In genomic region chrX:132412208-132412607, GRCh38 we compare ENCODE assay signal across 22 cellular contexts.
DNase-seq lines count a peak whose midpoint lies in the region; ATAC-seq and TF ChIP-seq lines count a peak whose summit lies in the region.
"Had no signal": no experiment of that assay in that cellular context is flagged by ENCODE, and none has a peak within 500 bp of the region (broad histone marks: within the 10 kb centered on the region; RNA-seq: fewer than 3 reads in every experiment).

No MANE protein-coding gene starts in this region.

- 29% methylated on average over 7 of the region's 7 CpGs for WGBS in liver

- no peak overlapping the region for H3K27ac Mint-ChIP-seq in stimulated activated naive B cell treated with anti-CD40 and anti-IgM and Interleukin-4, amounts not matched to agents 10 μg/mL and 1 μg/mL and 100 μg/mL, for 72 hours
- H3K27ac Mint-ChIP-seq: activated naive CD4-positive, alpha-beta T cell treated with anti-CD3 and anti-CD28 coated beads, Interleukin-2, amount 50 U/mL, for 24 hours; T-helper 2 cell treated with Interferon-gamma antibody and Interleukin-4, amounts not matched to agents 5 μg/mL and 100 μg/mL, for 36 hours had no signal

- H3K4me3 Mint-ChIP-seq in stimulated activated naive B cell treated with anti-CD40 and anti-IgM and Interleukin-4, amounts not matched to agents 10 μg/mL and 1 μg/mL and 100 μg/mL, for 72 hours = no peak overlapping the region
- H3K4me3 Mint-ChIP-seq: activated naive CD4-positive, alpha-beta T cell treated with anti-CD3 and anti-CD28 coated beads, Interleukin-2, amount 50 U/mL, for 24 hours; CD4-positive, CD25-positive, alpha-beta regulatory T cell; T-helper 2 cell treated with Interferon-gamma antibody and Interleukin-4, amounts not matched to agents 5 μg/mL and 100 μg/mL, for 36 hours had no signal

- H3K27ac ChIP-seq in SJCRH30 = peak overlapping the region; percentile 53
- no peak overlapping the region for H3K27ac ChIP-seq in liver (ENCODE audit: low read depth in 1 of 2, low read length in 2 of 2)
- H3K27ac ChIP-seq: lower lobe of right lung, stomach, transverse colon, WERI-Rb-1 had no signal

- H3K9me3 ChIP-seq in SJCRH30 (replicated peaks) (no peaks in the 10 kb centered on the region), liver (ENCODE audit: control insufficient read depth in 4 of 4, low read length in 3 of 4) (no peaks in the 10 kb centered on the region)
- H3K9me3 ChIP-seq: lower lobe of right lung, stomach, transverse colon had no signal

- H3K9me3 Mint-ChIP-seq in stimulated activated naive B cell treated with anti-CD40 and anti-IgM and Interleukin-4, amounts not matched to agents 10 μg/mL and 1 μg/mL and 100 μg/mL, for 72 hours = no peaks in the 10 kb centered on the region
- H3K9me3 Mint-ChIP-seq: activated naive CD4-positive, alpha-beta T cell treated with anti-CD3 and anti-CD28 coated beads, Interleukin-2, amount 50 U/mL, for 24 hours; CD4-positive, CD25-positive, alpha-beta regulatory T cell; T-helper 2 cell treated with Interferon-gamma antibody and Interleukin-4, amounts not matched to agents 5 μg/mL and 100 μg/mL, for 36 hours had no signal

- H3K9ac ChIP-seq in liver (ENCODE audit: low read depth in 1 of 2, low read length in 2 of 2) = peak overlapping the region; percentile 64

- H3K27me3 Mint-ChIP-seq in stimulated activated naive B cell treated with anti-CD40 and anti-IgM and Interleukin-4, amounts not matched to agents 10 μg/mL and 1 μg/mL and 100 μg/mL, for 72 hours = no peaks in the 10 kb centered on the region
- H3K27me3 Mint-ChIP-seq: activated naive CD4-positive, alpha-beta T cell treated with anti-CD3 and anti-CD28 coated beads, Interleukin-2, amount 50 U/mL, for 24 hours; CD4-positive, CD25-positive, alpha-beta regulatory T cell had no signal

- TF ChIP-seq CTCF in liver (IDR thresholded peaks at IDR 0.05; ENCODE audit: low read depth, low read length, missing input control) = no peak

- peaks cover 0 to 1% of the 10 kb centered on the region in 2 donors for H3K36me3 Mint-ChIP-seq in stimulated activated naive B cell treated with anti-CD40 and anti-IgM and Interleukin-4, amounts not matched to agents 10 μg/mL and 1 μg/mL and 100 μg/mL, for 72 hours
- H3K36me3 Mint-ChIP-seq: activated naive CD4-positive, alpha-beta T cell treated with anti-CD3 and anti-CD28 coated beads, Interleukin-2, amount 50 U/mL, for 24 hours; CD4-positive, CD25-positive, alpha-beta regulatory T cell had no signal

- no peak for TF ChIP-seq RAD21 in liver (IDR thresholded peaks at IDR 0.05)

- peaks cover 12 to 29% of the 10 kb centered on the region in 2 donors for H3K4me1 Mint-ChIP-seq in stimulated activated naive B cell treated with anti-CD40 and anti-IgM and Interleukin-4, amounts not matched to agents 10 μg/mL and 1 μg/mL and 100 μg/mL, for 72 hours

- ATAC-seq in stimulated activated naive B cell treated with anti-CD40 and anti-IgM and Interleukin-4, amounts not matched to agents 10 μg/mL and 1 μg/mL and 100 μg/mL, for 72 hours (replicated peaks) = no peak
- ATAC-seq: lower lobe of right lung had no signal

- peaks cover 9% of the 10 kb centered on the region; the same call in 1 of the 2 replicates for H3K4me1 ChIP-seq in SJCRH30
- peaks cover 0 to 17% (median 13%) of the 10 kb centered on the region in 4 donors for H3K4me1 ChIP-seq in liver (ENCODE audit: control insufficient read depth in 4 of 4, insufficient read depth in 4 of 4, low read length in 3 of 4)
- H3K4me1 ChIP-seq: lower lobe of right lung, transverse colon had no signal

- H3K27me3 ChIP-seq in SJCRH30 (no peaks in the 10 kb centered on the region), liver (ENCODE audit: control insufficient read depth in 4 of 4, insufficient read depth in 4 of 4, low read length in 3 of 4) (no peaks in the 10 kb centered on the region)
- H3K27me3 ChIP-seq: transverse colon had no signal

- DNase-seq in SJCRH30 (peak; percentile 55 to 74), iPS DF 19.7 (ENCODE audit: low read depth, low spot score) (peak; percentile 56), cerebellar cortex (ENCODE audit: low spot score) (no peak), NCI-H1694 (lab: John Stamatoyannopoulos, UW) (no peak), NCI-H146 (lab: John Stamatoyannopoulos, UW) (no peak)
- DNase-seq in stimulated activated naive B cell treated with anti-CD40 and anti-IgM and Interleukin-4, amounts not matched to agents 10 μg/mL and 1 μg/mL and 100 μg/mL, for 72 hours = no peak
- DNase-seq: activated CD4-positive, alpha-beta T cell treated with anti-CD3 and anti-CD28 coated beads, Interleukin-2, amount 50 U/mL, for 1 hour; CD4-positive, CD25-positive, alpha-beta regulatory T cell; dermis blood vessel endothelial cell; lower lobe of right lung; NCI-H1092; NCI-H2029; NCI-H226; NCI-H82; posterior cingulate gyrus; stimulated activated CD4-positive, alpha-beta T cell treated with anti-CD3 and anti-CD28 coated beads, Interleukin-15, amount 100 ng/mL, for 24 hours; stomach; transverse colon; WERI-Rb-1 had no signal

- peak overlapping the region; percentile 8; the same call in 1 of the 2 replicates for H3K4me3 ChIP-seq in SJCRH30
- H3K4me3 ChIP-seq in liver (ENCODE audit: low read depth in 1 of 3, low read length in 3 of 3) = peak overlapping the region; percentile 58 to 72 (median 65)
- H3K4me3 ChIP-seq: lower lobe of right lung, stomach, transverse colon had no signal

- H3K36me3 ChIP-seq in SJCRH30 (no peaks in the 10 kb centered on the region), liver (ENCODE audit: control insufficient read depth in 4 of 4, insufficient read depth in 3 of 4, low read depth in 1 of 4, low read length in 3 of 4) (no peaks in the 10 kb centered on the region)
- H3K36me3 ChIP-seq: lower lobe of right lung, stomach, transverse colon, WERI-Rb-1 had no signal

TF ChIP-seq in liver, 16 proteins besides CTCF, POLR2A, EP300 and RAD21:
- no peak for TF ChIP-seq HNF4G (IDR thresholded peaks at IDR 0.05)
- no peak for TF ChIP-seq FOXA2 (IDR thresholded peaks at IDR 0.05)
- no peak for TF ChIP-seq MAX (IDR thresholded peaks at IDR 0.05)
- TF ChIP-seq FOXA1 (IDR thresholded peaks at IDR 0.05) = no peak
- no peak for TF ChIP-seq JUND (IDR thresholded peaks at IDR 0.05)
- TF ChIP-seq, protein P1, sequence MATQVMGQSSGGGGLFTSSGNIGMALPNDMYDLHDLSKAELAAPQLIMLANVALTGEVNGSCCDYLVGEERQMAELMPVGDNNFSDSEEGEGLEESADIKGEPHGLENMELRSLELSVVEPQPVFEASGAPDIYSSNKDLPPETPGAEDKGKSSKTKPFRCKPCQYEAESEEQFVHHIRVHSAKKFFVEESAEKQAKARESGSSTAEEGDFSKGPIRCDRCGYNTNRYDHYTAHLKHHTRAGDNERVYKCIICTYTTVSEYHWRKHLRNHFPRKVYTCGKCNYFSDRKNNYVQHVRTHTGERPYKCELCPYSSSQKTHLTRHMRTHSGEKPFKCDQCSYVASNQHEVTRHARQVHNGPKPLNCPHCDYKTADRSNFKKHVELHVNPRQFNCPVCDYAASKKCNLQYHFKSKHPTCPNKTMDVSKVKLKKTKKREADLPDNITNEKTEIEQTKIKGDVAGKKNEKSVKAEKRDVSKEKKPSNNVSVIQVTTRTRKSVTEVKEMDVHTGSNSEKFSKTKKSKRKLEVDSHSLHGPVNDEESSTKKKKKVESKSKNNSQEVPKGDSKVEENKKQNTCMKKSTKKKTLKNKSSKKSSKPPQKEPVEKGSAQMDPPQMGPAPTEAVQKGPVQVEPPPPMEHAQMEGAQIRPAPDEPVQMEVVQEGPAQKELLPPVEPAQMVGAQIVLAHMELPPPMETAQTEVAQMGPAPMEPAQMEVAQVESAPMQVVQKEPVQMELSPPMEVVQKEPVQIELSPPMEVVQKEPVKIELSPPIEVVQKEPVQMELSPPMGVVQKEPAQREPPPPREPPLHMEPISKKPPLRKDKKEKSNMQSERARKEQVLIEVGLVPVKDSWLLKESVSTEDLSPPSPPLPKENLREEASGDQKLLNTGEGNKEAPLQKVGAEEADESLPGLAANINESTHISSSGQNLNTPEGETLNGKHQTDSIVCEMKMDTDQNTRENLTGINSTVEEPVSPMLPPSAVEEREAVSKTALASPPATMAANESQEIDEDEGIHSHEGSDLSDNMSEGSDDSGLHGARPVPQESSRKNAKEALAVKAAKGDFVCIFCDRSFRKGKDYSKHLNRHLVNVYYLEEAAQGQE (IDR thresholded peaks at IDR 0.05) = no peak
- TF ChIP-seq HNF4A (conservative IDR thresholded peaks at IDR 0.05) = no peak
- no peak for TF ChIP-seq EGR1 (IDR thresholded peaks at IDR 0.05; ENCODE audit: low read depth in 2 of 2)
- TF ChIP-seq RXRA (IDR thresholded peaks at IDR 0.05) = no peak

Comparison
In these comparisons a context has a peak if more than half of its experiments do, and no peak if none do; other contexts are left out.
1. DNase-seq: peak in SJCRH30 (2 of 2) and iPS DF 19.7 (single experiment); none in stimulated activated naive B cell treated with anti-CD40 and anti-IgM and Interleukin-4, amounts not matched to agents 10 μg/mL and 1 μg/mL and 100 μg/mL, for 72 hours (single experiment), cerebellar cortex (single experiment), NCI-H1694 (single experiment) and NCI-H146 (single experiment).